ENCODE assay signal across 1 cellular context in genomic region chr5:89287964-89288363, GRCh38.
TF ChIP-seq lines count a peak whose summit lies in the region.

No MANE protein-coding gene starts in this region.

TF ChIP-seq in K562, 482 proteins besides CTCF, POLR2A, EP300 and RAD21 (continued from another document):
- TF ChIP-seq RREB1 (CRISPR knock-in tag; IDR thresholded peaks at IDR 0.05) (no peak), PBX2 (CRISPR knock-in tag; IDR thresholded peaks at IDR 0.05; ENCODE audit: low read depth) (no peak), PBX2 (tag; conservative IDR thresholded peaks at IDR 0.05; ENCODE audit: low read depth) (0 out of 2 replicates have a peak, but pooled peaks have one; percentile 9), MEIS2 (IDR thresholded peaks at IDR 0.05; ENCODE audit: partially characterized antibody) (peak; percentile 50), ZNF75A (CRISPR knock-in tag; IDR thresholded peaks at IDR 0.05) (no peak), HINFP (tag; conservative IDR thresholded peaks at IDR 0.05; ENCODE audit: low read depth) (no peak)
